Comparison of ENCODE assay signal across 1 cellular context in the genomic region with DNA sequence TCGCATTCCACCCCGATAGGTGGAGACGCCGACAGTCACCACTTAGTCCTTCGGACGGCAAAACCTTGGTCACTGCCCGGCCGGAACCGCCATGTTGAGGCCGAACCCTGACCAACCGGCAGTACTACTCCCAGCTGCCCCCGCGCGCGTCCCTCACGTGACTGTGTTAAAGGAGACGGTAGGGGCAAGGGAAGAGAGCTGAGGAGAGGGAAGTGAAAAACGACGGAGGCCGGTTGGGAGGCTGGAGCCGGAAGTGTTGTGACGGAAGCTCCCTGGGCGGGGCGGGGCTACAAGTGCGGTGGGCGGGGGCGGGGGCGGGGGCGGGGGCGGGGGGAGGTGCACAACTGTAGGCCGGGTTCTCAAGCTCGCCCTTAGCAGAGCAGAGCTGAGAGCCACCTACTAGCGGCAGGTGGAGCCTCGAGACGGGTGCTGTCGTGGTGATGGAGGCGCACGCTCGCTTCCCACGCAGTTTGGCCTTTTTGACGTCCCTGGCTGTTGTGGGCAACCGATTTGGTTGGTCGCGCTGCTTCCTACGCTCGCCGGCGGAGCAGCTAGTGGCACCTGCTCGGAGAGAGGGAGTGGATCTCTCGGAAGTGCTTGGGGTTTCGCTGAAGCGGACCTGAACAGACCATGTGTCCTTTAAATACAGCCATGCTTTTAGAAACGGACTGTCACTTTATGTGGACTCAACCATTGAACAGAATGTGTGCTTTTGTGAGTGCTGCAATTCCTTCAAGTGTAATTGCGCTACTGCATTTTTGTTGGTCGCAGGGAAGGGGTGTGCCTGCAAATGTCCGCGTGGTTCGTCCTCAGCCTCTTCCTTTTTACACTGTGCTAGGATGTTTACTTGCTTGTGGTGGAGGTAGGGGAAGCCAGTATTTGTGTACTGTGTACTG.
A peak's percentile ranks its signal among the peaks of the same experiment; 100 is the strongest.
TF ChIP-seq lines count a peak whose summit lies in the region.

A gene with protein sequence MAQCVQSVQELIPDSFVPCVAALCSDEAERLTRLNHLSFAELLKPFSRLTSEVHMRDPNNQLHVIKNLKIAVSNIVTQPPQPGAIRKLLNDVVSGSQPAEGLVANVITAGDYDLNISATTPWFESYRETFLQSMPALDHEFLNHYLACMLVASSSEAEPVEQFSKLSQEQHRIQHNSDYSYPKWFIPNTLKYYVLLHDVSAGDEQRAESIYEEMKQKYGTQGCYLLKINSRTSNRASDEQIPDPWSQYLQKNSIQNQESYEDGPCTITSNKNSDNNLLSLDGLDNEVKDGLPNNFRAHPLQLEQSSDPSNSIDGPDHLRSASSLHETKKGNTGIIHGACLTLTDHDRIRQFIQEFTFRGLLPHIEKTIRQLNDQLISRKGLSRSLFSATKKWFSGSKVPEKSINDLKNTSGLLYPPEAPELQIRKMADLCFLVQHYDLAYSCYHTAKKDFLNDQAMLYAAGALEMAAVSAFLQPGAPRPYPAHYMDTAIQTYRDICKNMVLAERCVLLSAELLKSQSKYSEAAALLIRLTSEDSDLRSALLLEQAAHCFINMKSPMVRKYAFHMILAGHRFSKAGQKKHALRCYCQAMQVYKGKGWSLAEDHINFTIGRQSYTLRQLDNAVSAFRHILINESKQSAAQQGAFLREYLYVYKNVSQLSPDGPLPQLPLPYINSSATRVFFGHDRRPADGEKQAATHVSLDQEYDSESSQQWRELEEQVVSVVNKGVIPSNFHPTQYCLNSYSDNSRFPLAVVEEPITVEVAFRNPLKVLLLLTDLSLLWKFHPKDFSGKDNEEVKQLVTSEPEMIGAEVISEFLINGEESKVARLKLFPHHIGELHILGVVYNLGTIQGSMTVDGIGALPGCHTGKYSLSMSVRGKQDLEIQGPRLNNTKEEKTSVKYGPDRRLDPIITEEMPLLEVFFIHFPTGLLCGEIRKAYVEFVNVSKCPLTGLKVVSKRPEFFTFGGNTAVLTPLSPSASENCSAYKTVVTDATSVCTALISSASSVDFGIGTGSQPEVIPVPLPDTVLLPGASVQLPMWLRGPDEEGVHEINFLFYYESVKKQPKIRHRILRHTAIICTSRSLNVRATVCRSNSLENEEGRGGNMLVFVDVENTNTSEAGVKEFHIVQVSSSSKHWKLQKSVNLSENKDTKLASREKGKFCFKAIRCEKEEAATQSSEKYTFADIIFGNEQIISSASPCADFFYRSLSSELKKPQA (N-terminal part only) (minus strand): TSS at position 130 of the 896 bp plus-strand sequence. CDS start 364 bp downstream, outside the sequence.

TF ChIP-seq in HepG2, 621 proteins besides CTCF, POLR2A, EP300 and RAD21 (continued from another document and continues in another):
- TF ChIP-seq, protein P1, sequence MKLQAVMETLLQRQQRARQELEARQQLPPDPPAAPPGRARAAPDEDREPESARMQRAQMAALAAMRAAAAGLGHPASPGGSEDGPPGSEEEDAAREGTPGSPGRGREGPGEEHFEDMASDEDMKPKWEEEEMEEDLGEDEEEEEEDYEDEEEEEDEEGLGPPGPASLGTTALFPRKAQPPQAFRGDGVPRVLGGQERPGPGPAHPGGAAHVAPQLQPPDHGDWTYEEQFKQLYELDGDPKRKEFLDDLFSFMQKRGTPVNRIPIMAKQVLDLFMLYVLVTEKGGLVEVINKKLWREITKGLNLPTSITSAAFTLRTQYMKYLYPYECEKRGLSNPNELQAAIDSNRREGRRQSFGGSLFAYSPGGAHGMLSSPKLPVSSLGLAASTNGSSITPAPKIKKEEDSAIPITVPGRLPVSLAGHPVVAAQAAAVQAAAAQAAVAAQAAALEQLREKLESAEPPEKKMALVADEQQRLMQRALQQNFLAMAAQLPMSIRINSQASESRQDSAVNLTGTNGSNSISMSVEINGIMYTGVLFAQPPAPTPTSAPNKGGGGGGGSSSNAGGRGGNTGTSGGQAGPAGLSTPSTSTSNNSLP (IDR thresholded peaks at IDR 0.05; ENCODE audit: low read depth, low read length) = no peak
- TF ChIP-seq IRF2 (CRISPR knock-in tag; IDR thresholded peaks at IDR 0.05) (peak; percentile 47), NR1H2 (CRISPR knock-in tag; IDR thresholded peaks at IDR 0.05; ENCODE audit: borderline replicate concordance, low read depth) (0 out of 2 replicates have a peak, but pooled peaks have one; percentile 61), HES4 (CRISPR knock-in tag; IDR thresholded peaks at IDR 0.05; ENCODE audit: borderline replicate concordance) (peak; percentile 66; the same call in 1 of the 2 replicates), ZNF75D (CRISPR knock-in tag; IDR thresholded peaks at IDR 0.05; ENCODE audit: borderline replicate concordance) (no peak), ZNF354B (CRISPR knock-in tag; IDR thresholded peaks at IDR 0.05) (no peak), SP1 (IDR thresholded peaks at IDR 0.05) (no peak), SP1 (CRISPR knock-in tag; IDR thresholded peaks at IDR 0.05) (peak; percentile 25; the same call in 1 of the 2 replicates), ZNF253 (CRISPR knock-in tag; IDR thresholded peaks at IDR 0.05; ENCODE audit: borderline replicate concordance) (no peak), ZNF7 (CRISPR knock-in tag; IDR thresholded peaks at IDR 0.05) (no peak), STAG1 (CRISPR knock-in tag; IDR thresholded peaks at IDR 0.05) (peak; percentile 31), YEATS4 (CRISPR knock-in tag; IDR thresholded peaks at IDR 0.05; ENCODE audit: borderline replicate concordance) (peak; percentile 90), ZNF101 (CRISPR knock-in tag; IDR thresholded peaks at IDR 0.05; ENCODE audit: borderline replicate concordance, low read depth) (no peak), SIX4 (CRISPR knock-in tag; IDR thresholded peaks at IDR 0.05) (0 out of 2 replicates have a peak, but pooled peaks have one; percentile 37), SIX1 (CRISPR knock-in tag; IDR thresholded peaks at IDR 0.05; ENCODE audit: borderline replicate concordance) (no peak), KDM6A (CRISPR knock-in tag; IDR thresholded peaks at IDR 0.05; ENCODE audit: low read depth) (no peak), RARA (CRISPR knock-in tag; IDR thresholded peaks at IDR 0.05) (no peak), NR2C2 (CRISPR knock-in tag; IDR thresholded peaks at IDR 0.05; ENCODE audit: borderline replicate concordance) (peak; percentile 87), HNRNPLL (IDR thresholded peaks at IDR 0.05; ENCODE audit: low read depth, low read length, poor library complexity, severe bottlenecking) (peak; percentile 72), MXI1 (IDR thresholded peaks at IDR 0.05; ENCODE audit: borderline replicate concordance, low read depth, low read length) (peak; percentile 45; the same call in 1 of the 3 replicates), ZNF263 (CRISPR knock-in tag; IDR thresholded peaks at IDR 0.05) (peak; percentile 11; the same call in 1 of the 2 replicates), ZNF33A (CRISPR knock-in tag; IDR thresholded peaks at IDR 0.05; ENCODE audit: borderline replicate concordance) (no peak)
- TF ChIP-seq, protein P2, sequence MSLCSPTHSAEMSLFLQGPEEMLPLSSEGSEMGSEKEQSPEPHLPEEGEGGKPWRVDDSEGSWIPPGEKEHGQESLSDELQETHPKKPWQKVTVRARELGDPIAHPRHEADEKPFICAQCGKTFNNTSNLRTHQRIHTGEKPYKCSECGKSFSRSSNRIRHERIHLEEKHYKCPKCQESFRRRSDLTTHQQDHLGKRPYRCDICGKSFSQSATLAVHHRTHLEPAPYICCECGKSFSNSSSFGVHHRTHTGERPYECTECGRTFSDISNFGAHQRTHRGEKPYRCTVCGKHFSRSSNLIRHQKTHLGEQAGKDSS (CRISPR knock-in tag; IDR thresholded peaks at IDR 0.05; ENCODE audit: borderline replicate concordance, low read depth) = no peak
- TF ChIP-seq, protein P3, sequence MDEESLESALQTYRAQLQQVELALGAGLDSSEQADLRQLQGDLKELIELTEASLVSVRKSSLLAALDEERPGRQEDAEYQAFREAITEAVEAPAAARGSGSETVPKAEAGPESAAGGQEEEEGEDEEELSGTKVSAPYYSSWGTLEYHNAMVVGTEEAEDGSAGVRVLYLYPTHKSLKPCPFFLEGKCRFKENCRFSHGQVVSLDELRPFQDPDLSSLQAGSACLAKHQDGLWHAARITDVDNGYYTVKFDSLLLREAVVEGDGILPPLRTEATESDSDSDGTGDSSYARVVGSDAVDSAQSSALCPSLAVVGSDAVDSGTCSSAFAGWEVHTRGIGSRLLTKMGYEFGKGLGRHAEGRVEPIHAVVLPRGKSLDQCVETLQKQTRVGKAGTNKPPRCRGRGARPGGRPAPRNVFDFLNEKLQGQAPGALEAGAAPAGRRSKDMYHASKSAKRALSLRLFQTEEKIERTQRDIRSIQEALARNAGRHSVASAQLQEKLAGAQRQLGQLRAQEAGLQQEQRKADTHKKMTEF (CRISPR knock-in tag; IDR thresholded peaks at IDR 0.05) = peak; percentile 67; the same call in 1 of the 2 replicates
- TF ChIP-seq, protein P4, sequence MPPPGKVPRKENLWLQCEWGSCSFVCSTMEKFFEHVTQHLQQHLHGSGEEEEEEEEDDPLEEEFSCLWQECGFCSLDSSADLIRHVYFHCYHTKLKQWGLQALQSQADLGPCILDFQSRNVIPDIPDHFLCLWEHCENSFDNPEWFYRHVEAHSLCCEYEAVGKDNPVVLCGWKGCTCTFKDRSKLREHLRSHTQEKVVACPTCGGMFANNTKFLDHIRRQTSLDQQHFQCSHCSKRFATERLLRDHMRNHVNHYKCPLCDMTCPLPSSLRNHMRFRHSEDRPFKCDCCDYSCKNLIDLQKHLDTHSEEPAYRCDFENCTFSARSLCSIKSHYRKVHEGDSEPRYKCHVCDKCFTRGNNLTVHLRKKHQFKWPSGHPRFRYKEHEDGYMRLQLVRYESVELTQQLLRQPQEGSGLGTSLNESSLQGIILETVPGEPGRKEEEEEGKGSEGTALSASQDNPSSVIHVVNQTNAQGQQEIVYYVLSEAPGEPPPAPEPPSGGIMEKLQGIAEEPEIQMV (CRISPR knock-in tag; IDR thresholded peaks at IDR 0.05; ENCODE audit: low read depth) = no peak; the same call in 1 of the 2 replicates
- TF ChIP-seq, protein P5, sequence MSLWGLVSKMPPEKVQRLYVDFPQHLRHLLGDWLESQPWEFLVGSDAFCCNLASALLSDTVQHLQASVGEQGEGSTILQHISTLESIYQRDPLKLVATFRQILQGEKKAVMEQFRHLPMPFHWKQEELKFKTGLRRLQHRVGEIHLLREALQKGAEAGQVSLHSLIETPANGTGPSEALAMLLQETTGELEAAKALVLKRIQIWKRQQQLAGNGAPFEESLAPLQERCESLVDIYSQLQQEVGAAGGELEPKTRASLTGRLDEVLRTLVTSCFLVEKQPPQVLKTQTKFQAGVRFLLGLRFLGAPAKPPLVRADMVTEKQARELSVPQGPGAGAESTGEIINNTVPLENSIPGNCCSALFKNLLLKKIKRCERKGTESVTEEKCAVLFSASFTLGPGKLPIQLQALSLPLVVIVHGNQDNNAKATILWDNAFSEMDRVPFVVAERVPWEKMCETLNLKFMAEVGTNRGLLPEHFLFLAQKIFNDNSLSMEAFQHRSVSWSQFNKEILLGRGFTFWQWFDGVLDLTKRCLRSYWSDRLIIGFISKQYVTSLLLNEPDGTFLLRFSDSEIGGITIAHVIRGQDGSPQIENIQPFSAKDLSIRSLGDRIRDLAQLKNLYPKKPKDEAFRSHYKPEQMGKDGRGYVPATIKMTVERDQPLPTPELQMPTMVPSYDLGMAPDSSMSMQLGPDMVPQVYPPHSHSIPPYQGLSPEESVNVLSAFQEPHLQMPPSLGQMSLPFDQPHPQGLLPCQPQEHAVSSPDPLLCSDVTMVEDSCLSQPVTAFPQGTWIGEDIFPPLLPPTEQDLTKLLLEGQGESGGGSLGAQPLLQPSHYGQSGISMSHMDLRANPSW (CRISPR knock-in tag; IDR thresholded peaks at IDR 0.05; ENCODE audit: borderline replicate concordance) = 0 out of 2 replicates have a peak, but pooled peaks have one; percentile 34
- TF ChIP-seq, protein P6, sequence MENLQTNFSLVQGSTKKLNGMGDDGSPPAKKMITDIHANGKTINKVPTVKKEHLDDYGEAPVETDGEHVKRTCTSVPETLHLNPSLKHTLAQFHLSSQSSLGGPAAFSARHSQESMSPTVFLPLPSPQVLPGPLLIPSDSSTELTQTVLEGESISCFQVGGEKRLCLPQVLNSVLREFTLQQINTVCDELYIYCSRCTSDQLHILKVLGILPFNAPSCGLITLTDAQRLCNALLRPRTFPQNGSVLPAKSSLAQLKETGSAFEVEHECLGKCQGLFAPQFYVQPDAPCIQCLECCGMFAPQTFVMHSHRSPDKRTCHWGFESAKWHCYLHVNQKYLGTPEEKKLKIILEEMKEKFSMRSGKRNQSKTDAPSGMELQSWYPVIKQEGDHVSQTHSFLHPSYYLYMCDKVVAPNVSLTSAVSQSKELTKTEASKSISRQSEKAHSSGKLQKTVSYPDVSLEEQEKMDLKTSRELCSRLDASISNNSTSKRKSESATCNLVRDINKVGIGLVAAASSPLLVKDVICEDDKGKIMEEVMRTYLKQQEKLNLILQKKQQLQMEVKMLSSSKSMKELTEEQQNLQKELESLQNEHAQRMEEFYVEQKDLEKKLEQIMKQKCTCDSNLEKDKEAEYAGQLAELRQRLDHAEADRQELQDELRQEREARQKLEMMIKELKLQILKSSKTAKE (CRISPR knock-in tag; IDR thresholded peaks at IDR 0.05; ENCODE audit: borderline replicate concordance) = 0 out of 2 replicates have a peak, but pooled peaks have one; percentile 27
- TF ChIP-seq, protein P7, sequence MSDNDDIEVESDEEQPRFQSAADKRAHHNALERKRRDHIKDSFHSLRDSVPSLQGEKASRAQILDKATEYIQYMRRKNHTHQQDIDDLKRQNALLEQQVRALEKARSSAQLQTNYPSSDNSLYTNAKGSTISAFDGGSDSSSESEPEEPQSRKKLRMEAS (IDR thresholded peaks at IDR 0.05) = peak; percentile 96
- TF ChIP-seq, protein P8, sequence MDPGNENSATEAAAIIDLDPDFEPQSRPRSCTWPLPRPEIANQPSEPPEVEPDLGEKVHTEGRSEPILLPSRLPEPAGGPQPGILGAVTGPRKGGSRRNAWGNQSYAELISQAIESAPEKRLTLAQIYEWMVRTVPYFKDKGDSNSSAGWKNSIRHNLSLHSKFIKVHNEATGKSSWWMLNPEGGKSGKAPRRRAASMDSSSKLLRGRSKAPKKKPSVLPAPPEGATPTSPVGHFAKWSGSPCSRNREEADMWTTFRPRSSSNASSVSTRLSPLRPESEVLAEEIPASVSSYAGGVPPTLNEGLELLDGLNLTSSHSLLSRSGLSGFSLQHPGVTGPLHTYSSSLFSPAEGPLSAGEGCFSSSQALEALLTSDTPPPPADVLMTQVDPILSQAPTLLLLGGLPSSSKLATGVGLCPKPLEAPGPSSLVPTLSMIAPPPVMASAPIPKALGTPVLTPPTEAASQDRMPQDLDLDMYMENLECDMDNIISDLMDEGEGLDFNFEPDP (CRISPR knock-in tag; conservative IDR thresholded peaks at IDR 0.05) = no peak
- TF ChIP-seq, protein P9, sequence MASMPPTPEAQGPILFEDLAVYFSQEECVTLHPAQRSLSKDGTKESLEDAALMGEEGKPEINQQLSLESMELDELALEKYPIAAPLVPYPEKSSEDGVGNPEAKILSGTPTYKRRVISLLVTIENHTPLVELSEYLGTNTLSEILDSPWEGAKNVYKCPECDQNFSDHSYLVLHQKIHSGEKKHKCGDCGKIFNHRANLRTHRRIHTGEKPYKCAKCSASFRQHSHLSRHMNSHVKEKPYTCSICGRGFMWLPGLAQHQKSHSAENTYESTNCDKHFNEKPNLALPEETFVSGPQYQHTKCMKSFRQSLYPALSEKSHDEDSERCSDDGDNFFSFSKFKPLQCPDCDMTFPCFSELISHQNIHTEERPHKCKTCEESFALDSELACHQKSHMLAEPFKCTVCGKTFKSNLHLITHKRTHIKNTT (CRISPR knock-in tag; IDR thresholded peaks at IDR 0.05) = no peak
